ENCODE assay signal across 1 cellular context in genomic region chrX:107777536-107777832, GRCh38.
TF ChIP-seq lines count a peak whose summit lies in the region.

NCBP2L (plus strand) TSS chrX:107777733; CDS start chrX:107794221, 16,488 bp downstream.

TF ChIP-seq in K562, 482 proteins besides CTCF, POLR2A, EP300 and RAD21 (continued from another document):
- TF ChIP-seq KDM5B (IDR thresholded peaks at IDR 0.05; ENCODE audit: insufficient replicate concordance, low read depth, low read length) = no peak
- TF ChIP-seq TCF7L2 (IDR thresholded peaks at IDR 0.05; ENCODE audit: low read depth, low read length) = no peak
- TF ChIP-seq ARID3A (IDR thresholded peaks at IDR 0.05; ENCODE audit: borderline replicate concordance, low read depth, low read length) = no peak
- TF ChIP-seq KLF13 (tag; IDR thresholded peaks at IDR 0.05; ENCODE audit: borderline replicate concordance, low read depth) = no peak
- no peak for TF ChIP-seq ZC3H11A (IDR thresholded peaks at IDR 0.05; ENCODE audit: low read depth, low read length)
